In genomic region chr1:155967410-155968400, GRCh38 we compare ENCODE assay signal across 9 cellular contexts. TPM values are rescaled to one million over a fixed set of nuclear protein-coding genes. Genes with fewer than 3 reads are reported as not detected.
DNase-seq lines count a peak whose midpoint lies in the region; ATAC-seq and TF ChIP-seq lines count a peak whose summit lies in the region.
"Had no signal": no experiment of that assay in that cellular context is flagged by ENCODE, and none has a peak within 500 bp of the region (broad histone marks: within the 10 kb centered on the region; RNA-seq: fewer than 3 reads in every experiment).

No MANE protein-coding gene starts in this region.

- no peaks in the 10 kb centered on the region for H3K27me3 ChIP-seq in mammary epithelial cell (ENCODE audit: insufficient read depth, low read length)
- no peaks in the 10 kb centered on the region for H3K27me3 ChIP-seq in iPS-18a (ENCODE audit: control insufficient read depth, insufficient read depth, low read length)
- no peaks in the 10 kb centered on the region for H3K27me3 ChIP-seq in upper lobe of right lung

- CTCF ChIA-PET in MCF 10A (lab: Yijun Ruan, JAX): interaction anchor here (0.6 to 2.9 kb wide), 8 partner anchors 10 to 368 kb away, joined by 3 to 17 read pairs (median 6); partner anchors contain the start of gene ARHGEF2
- CTCF ChIA-PET in mammary epithelial cell (lab: Charles Lee; ENCODE audit: low non-redundant PET): interaction anchor here (0.7 kb wide), 2 partner anchors 10 to 22 kb away, joined by 3 to 21 read pairs; no protein-coding TSS in a partner anchor

- peak; percentile 37 for ATAC-seq in upper lobe of right lung

- no peak overlapping the region for H3K4me3 ChIP-seq in mammary epithelial cell (replicated peaks in 1 of 3; ENCODE audit: insufficient read depth in 1 of 3, low read depth in 2 of 3, low read length in 3 of 3)
- H3K4me3 ChIP-seq in iPS-18a (ENCODE audit: low read length): no peak overlapping the region
- no peak overlapping the region for H3K4me3 ChIP-seq in upper lobe of right lung

- H3K4me1 ChIP-seq in mammary epithelial cell (ENCODE audit: insufficient read depth, low read length) (peaks cover 18% of the 10 kb centered on the region), iPS-18a (ENCODE audit: control insufficient read depth, low read depth, low read length) (peaks cover 20% of the 10 kb centered on the region), upper lobe of right lung (peaks cover 64% of the 10 kb centered on the region)

- DNase-seq in MCF 10A (ENCODE audit: unreplicated experiment) (no peak), mammary epithelial cell (no peak), upper lobe of right lung (no peak), cerebellar nuclear complex (lab: John Stamatoyannopoulos, UW) (no peak)
- DNase-seq in stimulated activated CD8-positive, alpha-beta memory T cell treated with anti-CD3 and anti-CD28 coated beads, Interleukin-4, amount 100 ng/mL, for 48 hours: no peak
- DNase-seq: DND-41 had no signal

- no peak overlapping the region for H3K4me3 Mint-ChIP-seq in MCF 10A (ENCODE audit: unreplicated experiment)

- in situ Hi-C loops in mammary epithelial cell (cut with MboI; ENCODE audit: low sequenced_read_pairs in 2 of 2): no loop called here

- no peaks in the 10 kb centered on the region for H3K27me3 Mint-ChIP-seq in MCF 10A (ENCODE audit: insufficient read depth, unreplicated experiment)

- H3K27ac Mint-ChIP-seq in MCF 10A (ENCODE audit: low read depth, unreplicated experiment): peak overlapping the region; percentile 76

- no peaks in the 10 kb centered on the region for H3K9me3 Mint-ChIP-seq in MCF 10A (ENCODE audit: unreplicated experiment)

- TF ChIP-seq CTCF in MCF 10A (IDR thresholded peaks at IDR 0.05; ENCODE audit: unreplicated experiment) (no peak), mammary epithelial cell (conservative IDR thresholded peaks at IDR 0.05 in 1 of 2, IDR thresholded peaks at IDR 0.05 in 1 of 2; ENCODE audit: extremely low read depth in 1 of 2, insufficient read depth in 1 of 2, low read depth in 1 of 2, low read length in 2 of 2) (no peak), upper lobe of right lung (IDR thresholded peaks at IDR 0.05) (no peak)

- POLR2A ChIA-PET in MCF 10A (lab: Yijun Ruan, JAX): interaction anchor here (0.5 to 11.4 kb wide), 3 partner anchors 11 to 717 kb away, joined by 3 to 259 read pairs (median 4); partner anchors contain the start of gene ARHGEF2

- no peaks in the 10 kb centered on the region for H4K20me1 ChIP-seq in mammary epithelial cell (ENCODE audit: insufficient read depth, low read length)

- no peak overlapping the region for H3K4me2 ChIP-seq in mammary epithelial cell (ENCODE audit: insufficient read depth, low read depth, low read length)

- H3K4me1 Mint-ChIP-seq in MCF 10A (ENCODE audit: insufficient read depth, unreplicated experiment): peaks cover 41% of the 10 kb centered on the region

- H3K79me2 ChIP-seq in mammary epithelial cell (ENCODE audit: insufficient read depth, low read length): peaks cover 84% of the 10 kb centered on the region

- BruUV-seq in MCF 10A (replicated peaks; lab: Mats Ljungman, UMichigan): no TSS peak
- no TSS peak for BruUV-seq in mammary epithelial cell (replicated peaks; lab: Mats Ljungman, UMichigan)

- H3K9me3 ChIP-seq in mammary epithelial cell (replicated peaks; ENCODE audit: insufficient read depth, low read length) (no peaks in the 10 kb centered on the region), iPS-18a (ENCODE audit: control insufficient read depth, low read depth, low read length) (no peaks in the 10 kb centered on the region), upper lobe of right lung (no peaks in the 10 kb centered on the region)

- dilution Hi-C loops in mammary epithelial cell (cut with HindIII; ENCODE audit: low sequenced_read_pairs): no loop called here

- intact Hi-C loops in MCF 10A (cut with micrococcal nuclease) (no loop called here), mammary epithelial cell (cut with micrococcal nuclease) (no loop called here), upper lobe of right lung (cut with DNase I) (no loop called here)

- peaks cover 75% of the 10 kb centered on the region for H3K36me3 Mint-ChIP-seq in MCF 10A (ENCODE audit: insufficient read depth, unreplicated experiment)

- no peak overlapping the region for H3K9ac ChIP-seq in mammary epithelial cell (ENCODE audit: insufficient read depth, low read length)
- no peak overlapping the region for H3K9ac ChIP-seq in iPS-18a (ENCODE audit: low read length)

- H3K27ac ChIP-seq in mammary epithelial cell (ENCODE audit: insufficient read depth, low read depth, low read length): no peak overlapping the region
- H3K27ac ChIP-seq in iPS-18a (ENCODE audit: low read length): peak overlapping the region; percentile 4
- H3K27ac ChIP-seq in upper lobe of right lung: peak overlapping the region; percentile 70

- peaks cover 21% of the 10 kb centered on the region for H3K36me3 ChIP-seq in mammary epithelial cell (ENCODE audit: insufficient read depth, low read length)
- H3K36me3 ChIP-seq in iPS-18a (ENCODE audit: control insufficient read depth, low read depth, low read length): peaks cover 54% of the 10 kb centered on the region
- H3K36me3 ChIP-seq in upper lobe of right lung: peaks cover 82% of the 10 kb centered on the region

- 86% methylated on average over 14 of the region's 19 CpGs for WGBS in mammary epithelial cell (ENCODE audit: low coverage, missing lambda C conversion rate)

- no peak overlapping the region for H2AFZ ChIP-seq in mammary epithelial cell (ENCODE audit: low read depth, low read length)

RNA-seq across cellular contexts. Expression of gene ARHGEF2, which starts 10.6 kb away (rescaled TPM):
- 498 and 555 TPM in 2 replicates for total RNA-seq in MCF 10A (2022)
- total RNA-seq in mammary epithelial cell: 100 to 1,000 TPM in 1 of 2 donors, 10 to 100 TPM in 1; 79.4 to 161 TPM
- 69.9 TPM for polyA plus RNA-seq in mammary epithelial cell
- polyA minus RNA-seq in mammary epithelial cell: 60.4 TPM
- total RNA-seq in upper lobe of right lung: 220 TPM

RNA-seq across cellular contexts. Expression of gene RXFP4, which starts 26.3 kb away (rescaled TPM):
- total RNA-seq in MCF 10A (2022) (not detected in 2 replicates), mammary epithelial cell (not detected), upper lobe of right lung (not detected)
- polyA plus RNA-seq in mammary epithelial cell: 0.07 TPM
- polyA minus RNA-seq in mammary epithelial cell: not detected
- total RNA-seq: glomerular endothelial cell, NCI-H460 had no signal

RNA-seq across cellular contexts. Expression of gene KHDC4, which starts 33.5 kb away (rescaled TPM):
- total RNA-seq in MCF 10A (2022) (90.9 and 104 TPM in 2 replicates), mammary epithelial cell (10 to 100 TPM; 35.3 to 56.5 TPM), upper lobe of right lung (40.1 TPM)
- 28.9 TPM for polyA plus RNA-seq in mammary epithelial cell
- 41.3 TPM for polyA minus RNA-seq in mammary epithelial cell

RNA-seq across cellular contexts. Expression of gene SSR2, which starts 53.0 kb away (rescaled TPM):
- total RNA-seq in MCF 10A (2022) (477 and 589 TPM in 2 replicates), mammary epithelial cell (100 to 1,000 TPM; 158 to 195 TPM), upper lobe of right lung (231 TPM)
- polyA plus RNA-seq in mammary epithelial cell: 511 TPM
- 194 TPM for polyA minus RNA-seq in mammary epithelial cell

RNA-seq across cellular contexts. Expression of gene RIT1, which starts 56.6 kb away (rescaled TPM):
- total RNA-seq in MCF 10A (2022): 36.2 and 43.1 TPM in 2 replicates
- 10 to 100 TPM; 23.5 to 31.3 TPM for total RNA-seq in mammary epithelial cell
- 22.1 TPM for polyA plus RNA-seq in mammary epithelial cell
- polyA minus RNA-seq in mammary epithelial cell: 30.6 TPM
- total RNA-seq in upper lobe of right lung: 49.9 TPM
